Comparison of ENCODE assay signal across 22 cellular contexts in genomic region chr2:16323551-16324543, GRCh38.
"Had no signal": no experiment of that assay in that cellular context is flagged by ENCODE, and none has a peak within 500 bp of the region (broad histone marks: within the 10 kb centered on the region; RNA-seq: fewer than 3 reads in every experiment).

No MANE protein-coding gene starts in this region.

- H3K36me3 ChIP-seq: SJSA1 had no signal

- ATAC-seq: HepG2 had no signal

- H3K27ac ChIP-seq: SJSA1, SK-N-MC had no signal

- H3K9me3 ChIP-seq: SJSA1 had no signal

- H3K4me1 ChIP-seq: SJSA1 had no signal

- DNase-seq: IMR-90, Karpas-422, KG1, MM.1S, NCI-H1092 treated with DMSO at 0.1 percent for 48 hours, NCI-H1436, NCI-H187, NCI-H2029, NCI-H2081 treated with DMSO at 0.1 percent for 48 hours, NCI-H2171, NCI-H226, NCI-H446, NCI-H510A, NCI-H524 treated with DMSO at 0.1 percent for 48 hours, NCI-H69, NCI-H774, Right ventricle myocardium superior, RPMI8226, SIG-M5 had no signal

- H3K27me3 ChIP-seq: SJSA1 had no signal

- H3K4me3 ChIP-seq: SJSA1, SK-N-MC had no signal
